ENCODE assay signal across 21 cellular contexts in genomic region chr12:55942577-55943136, GRCh38. TPM values are rescaled to one million over a fixed set of nuclear protein-coding genes. Genes with fewer than 3 reads are reported as not detected.
DNase-seq lines count a peak whose midpoint lies in the region; ATAC-seq and TF ChIP-seq lines count a peak whose summit lies in the region.
"Had no signal": no experiment of that assay in that cellular context is flagged by ENCODE, and none has a peak within 500 bp of the region (broad histone marks: within the 10 kb centered on the region; RNA-seq: fewer than 3 reads in every experiment).

No MANE protein-coding gene starts in this region.

- no peak overlapping the region for H3K4me3 ChIP-seq in CD8-positive, alpha-beta T cell (ENCODE audit: low read depth, low read length)
- no peak overlapping the region for H3K4me3 ChIP-seq in naive thymus-derived CD4-positive, alpha-beta T cell (ENCODE audit: low read length)
- no peak overlapping the region for H3K4me3 ChIP-seq in right lobe of liver
- H3K4me3 ChIP-seq: left lung, sigmoid colon, SK-N-MC, stomach, tibial artery had no signal

- no peak for ATAC-seq in CD8-positive, alpha-beta T cell
- no peak for ATAC-seq in activated T-helper 17 cell treated with anti-CD3 and anti-CD28 coated beads, Interleukin-2, amount 50 U/mL, for 72 hours (replicated peaks)
- no peak for ATAC-seq in naive thymus-derived CD4-positive, alpha-beta T cell
- ATAC-seq in Right ventricle myocardium inferior, result no peak
- ATAC-seq in right lobe of liver, result no peak
- ATAC-seq: left lung had no signal

- no peak for DNase-seq in activated CD4-positive, alpha-beta memory T cell treated with anti-CD3 and anti-CD28 coated beads for 36 hours
- no peak for DNase-seq in activated CD4-positive, alpha-beta memory T cell treated with anti-CD3 and anti-CD28 coated beads, Interleukin-2, amount 10 ng/mL, durations not matched to agents 7 days and 5 days
- no peak for DNase-seq in CD8-positive, alpha-beta T cell
- no peak for DNase-seq in naive thymus-derived CD4-positive, alpha-beta T cell
- DNase-seq in stimulated activated CD4-positive, alpha-beta T cell treated with anti-CD3 and anti-CD28 coated beads, Interleukin-2, amount 100 ng/mL, for 24 hours, result no peak
- DNase-seq in Right ventricle myocardium inferior (ENCODE audit: missing footprints) (no peak), right lobe of liver (no peak)
- DNase-seq: GF-D8, H7, IMR-90, left lung, NCI-H1048, NCI-H1694 treated with DMSO at 0.1 percent for 48 hours, sigmoid colon, stomach, T-helper 9 cell, tibial artery had no signal

- peaks cover 83% of the 10 kb centered on the region for H3K36me3 ChIP-seq in CD8-positive, alpha-beta T cell (ENCODE audit: insufficient read depth, low read length)
- H3K36me3 ChIP-seq in naive thymus-derived CD4-positive, alpha-beta T cell (ENCODE audit: control insufficient read depth in 2 of 3, insufficient read depth in 3 of 3, low read length in 3 of 3), result peaks cover 47 to 97% (median 48%) of the 10 kb centered on the region in 3 experiments
- no peaks in the 10 kb centered on the region for H3K36me3 ChIP-seq in right lobe of liver

- POLR2A ChIA-PET in activated CD4-positive, alpha-beta memory T cell treated with anti-CD3 and anti-CD28 coated beads for 36 hours (lab: Charles Lee), result interaction anchor here (1.2 to 1.5 kb wide), 2 partner anchors 12 to 125 kb away, joined by 4 read pairs; partner anchors contain the start of genes ORMDL2 and SARNP
- POLR2A ChIA-PET in activated CD4-positive, alpha-beta memory T cell treated with anti-CD3 and anti-CD28 coated beads, Interleukin-2, amount 10 ng/mL, durations not matched to agents 7 days and 5 days (lab: Charles Lee), result interaction anchor here (0.6 to 1.2 kb wide), 4 partner anchors 11 to 204 kb away, joined by 3 to 7 read pairs (median 4); no protein-coding TSS in a partner anchor
- POLR2A ChIA-PET in CD8-positive, alpha-beta T cell (lab: Charles Lee), result interaction anchor here (0.6 to 1.5 kb wide), 6 partner anchors 9 to 130 kb away, joined by 3 to 6 read pairs (median 4); no protein-coding TSS in a partner anchor
- POLR2A ChIA-PET in naive thymus-derived CD4-positive, alpha-beta T cell (lab: Charles Lee), result interaction anchor here (0.8 to 27.1 kb wide), 5 partner anchors 4 to 204 kb away, joined by 3 to 728 read pairs (median 37); partner anchors contain the start of genes DGKA, ORMDL2, PYM1 and SARNP

- H3K9me3 ChIP-seq in CD8-positive, alpha-beta T cell (ENCODE audit: low read length), result no peaks in the 10 kb centered on the region
- no peaks in the 10 kb centered on the region for H3K9me3 ChIP-seq in naive thymus-derived CD4-positive, alpha-beta T cell (ENCODE audit: control insufficient read depth in 2 of 3, low read length in 3 of 3)
- H3K9me3 ChIP-seq in right lobe of liver, result no peaks in the 10 kb centered on the region
- H3K9me3 ChIP-seq: left lung, sigmoid colon, stomach, tibial artery had no signal

- intact Hi-C loops in activated CD4-positive, alpha-beta memory T cell treated with anti-CD3 and anti-CD28 coated beads for 36 hours (cut with micrococcal nuclease), result no loop called here
- intact Hi-C loops in CD8-positive, alpha-beta T cell (cut with DNase I, micrococcal nuclease), result no loop called here
- intact Hi-C loops in naive thymus-derived CD4-positive, alpha-beta T cell (cut with micrococcal nuclease), result no loop called here
- intact Hi-C loops in Right ventricle myocardium inferior (cut with DNase I) (no loop called here), right lobe of liver (cut with DNase I) (no loop called here)

- H3K4me1 ChIP-seq in CD8-positive, alpha-beta T cell (ENCODE audit: insufficient read depth, low read length), result peaks cover 31% of the 10 kb centered on the region
- H3K4me1 ChIP-seq in naive thymus-derived CD4-positive, alpha-beta T cell (ENCODE audit: control insufficient read depth in 2 of 2, insufficient read depth in 2 of 2, low read length in 2 of 2), result peaks cover 3 to 43% of the 10 kb centered on the region in 2 donors
- no peaks in the 10 kb centered on the region for H3K4me1 ChIP-seq in right lobe of liver

- H3K9me3 Mint-ChIP-seq in activated CD4-positive, alpha-beta memory T cell treated with anti-CD3 and anti-CD28 coated beads for 36 hours, result no peaks in the 10 kb centered on the region
- H3K9me3 Mint-ChIP-seq in activated CD4-positive, alpha-beta memory T cell treated with anti-CD3 and anti-CD28 coated beads, Interleukin-2, amount 10 ng/mL, durations not matched to agents 7 days and 5 days, result no peaks in the 10 kb centered on the region
- H3K9me3 Mint-ChIP-seq in CD8-positive, alpha-beta T cell, result no peaks in the 10 kb centered on the region
- no peaks in the 10 kb centered on the region for H3K9me3 Mint-ChIP-seq in activated T-helper 17 cell treated with anti-CD3 and anti-CD28 coated beads, Interleukin-2, amount 50 U/mL, for 72 hours
- H3K9me3 Mint-ChIP-seq in naive thymus-derived CD4-positive, alpha-beta T cell, result no peaks in the 10 kb centered on the region

- no peak overlapping the region for H3K4me3 Mint-ChIP-seq in activated CD4-positive, alpha-beta memory T cell treated with anti-CD3 and anti-CD28 coated beads for 36 hours
- H3K4me3 Mint-ChIP-seq in activated CD4-positive, alpha-beta memory T cell treated with anti-CD3 and anti-CD28 coated beads, Interleukin-2, amount 10 ng/mL, durations not matched to agents 7 days and 5 days, result no peak overlapping the region
- no peak overlapping the region for H3K4me3 Mint-ChIP-seq in CD8-positive, alpha-beta T cell
- H3K4me3 Mint-ChIP-seq in activated T-helper 17 cell treated with anti-CD3 and anti-CD28 coated beads, Interleukin-2, amount 50 U/mL, for 72 hours, result no peak overlapping the region
- H3K4me3 Mint-ChIP-seq in naive thymus-derived CD4-positive, alpha-beta T cell, result peak overlapping the region in 2 of 10 donors; percentile 14 to 28
- H3K4me3 Mint-ChIP-seq: B cell had no signal

- H3K27me3 ChIP-seq in CD8-positive, alpha-beta T cell (ENCODE audit: insufficient read depth, low read length), result no peaks in the 10 kb centered on the region
- no peaks in the 10 kb centered on the region for H3K27me3 ChIP-seq in naive thymus-derived CD4-positive, alpha-beta T cell (ENCODE audit: control insufficient read depth in 2 of 2, insufficient read depth in 2 of 2, low read length in 2 of 2)
- H3K27me3 ChIP-seq in right lobe of liver, result no peaks in the 10 kb centered on the region
- H3K27me3 ChIP-seq: left lung, sigmoid colon, stomach, tibial artery had no signal

- 87% methylated on average over 1 of the region's 1 CpG for WGBS in right lobe of liver (ENCODE audit: insufficient coverage, low coverage, low lambda C conversion rate, missing lambda C conversion rate)

- no peak for TF ChIP-seq CTCF in CD8-positive, alpha-beta T cell (IDR thresholded peaks at IDR 0.05)
- no peak for TF ChIP-seq CTCF in right lobe of liver (IDR thresholded peaks at IDR 0.05)

- peak overlapping the region; percentile 50 for H3K27ac Mint-ChIP-seq in activated CD4-positive, alpha-beta memory T cell treated with anti-CD3 and anti-CD28 coated beads for 36 hours
- H3K27ac Mint-ChIP-seq in activated CD4-positive, alpha-beta memory T cell treated with anti-CD3 and anti-CD28 coated beads, Interleukin-2, amount 10 ng/mL, durations not matched to agents 7 days and 5 days, result no peak overlapping the region
- peak overlapping the region; percentile 82 for H3K27ac Mint-ChIP-seq in CD8-positive, alpha-beta T cell
- H3K27ac Mint-ChIP-seq in activated T-helper 17 cell treated with anti-CD3 and anti-CD28 coated beads, Interleukin-2, amount 50 U/mL, for 72 hours, result peak overlapping the region; percentile 37
- H3K27ac Mint-ChIP-seq in naive thymus-derived CD4-positive, alpha-beta T cell, result peak overlapping the region; percentile 1 to 100 (median 92)

- no peak for TF ChIP-seq POLR2A in right lobe of liver (IDR thresholded peaks at IDR 0.05)

- H3K4me1 Mint-ChIP-seq in activated CD4-positive, alpha-beta memory T cell treated with anti-CD3 and anti-CD28 coated beads for 36 hours (ENCODE audit: low read depth), result peaks cover 74% of the 10 kb centered on the region
- H3K4me1 Mint-ChIP-seq in activated CD4-positive, alpha-beta memory T cell treated with anti-CD3 and anti-CD28 coated beads, Interleukin-2, amount 10 ng/mL, durations not matched to agents 7 days and 5 days, result peaks cover 65% of the 10 kb centered on the region
- H3K4me1 Mint-ChIP-seq in CD8-positive, alpha-beta T cell (ENCODE audit: low read depth), result peaks cover 72% of the 10 kb centered on the region
- peaks cover 65% of the 10 kb centered on the region for H3K4me1 Mint-ChIP-seq in activated T-helper 17 cell treated with anti-CD3 and anti-CD28 coated beads, Interleukin-2, amount 50 U/mL, for 72 hours
- peaks cover 47 to 94% (median 90%) of the 10 kb centered on the region in 7 donors for H3K4me1 Mint-ChIP-seq in naive thymus-derived CD4-positive, alpha-beta T cell

- H3K27ac ChIP-seq in CD8-positive, alpha-beta T cell (ENCODE audit: low read depth, low read length), result no peak overlapping the region
- peak overlapping the region; percentile 64 for H3K27ac ChIP-seq in naive thymus-derived CD4-positive, alpha-beta T cell (ENCODE audit: low read depth, low read length)
- no peak overlapping the region for H3K27ac ChIP-seq in right lobe of liver
- H3K27ac ChIP-seq: left lung, sigmoid colon, SK-N-MC, stomach, tibial artery, VCaP had no signal

- peaks cover 68% of the 10 kb centered on the region for H3K36me3 Mint-ChIP-seq in activated CD4-positive, alpha-beta memory T cell treated with anti-CD3 and anti-CD28 coated beads for 36 hours
- peaks cover 92% of the 10 kb centered on the region for H3K36me3 Mint-ChIP-seq in activated CD4-positive, alpha-beta memory T cell treated with anti-CD3 and anti-CD28 coated beads, Interleukin-2, amount 10 ng/mL, durations not matched to agents 7 days and 5 days (ENCODE audit: low read depth)
- H3K36me3 Mint-ChIP-seq in CD8-positive, alpha-beta T cell, result peaks cover 96% of the 10 kb centered on the region
- H3K36me3 Mint-ChIP-seq in activated T-helper 17 cell treated with anti-CD3 and anti-CD28 coated beads, Interleukin-2, amount 50 U/mL, for 72 hours (ENCODE audit: low read depth), result peaks cover 100% of the 10 kb centered on the region
- peaks cover 17 to 76% (median 59%) of the 10 kb centered on the region in 5 donors for H3K36me3 Mint-ChIP-seq in naive thymus-derived CD4-positive, alpha-beta T cell

- H3K27me3 Mint-ChIP-seq in activated CD4-positive, alpha-beta memory T cell treated with anti-CD3 and anti-CD28 coated beads for 36 hours, result no peaks in the 10 kb centered on the region
- no peaks in the 10 kb centered on the region for H3K27me3 Mint-ChIP-seq in activated CD4-positive, alpha-beta memory T cell treated with anti-CD3 and anti-CD28 coated beads, Interleukin-2, amount 10 ng/mL, durations not matched to agents 7 days and 5 days
- no peaks in the 10 kb centered on the region for H3K27me3 Mint-ChIP-seq in CD8-positive, alpha-beta T cell (ENCODE audit: low read depth)
- no peaks in the 10 kb centered on the region for H3K27me3 Mint-ChIP-seq in activated T-helper 17 cell treated with anti-CD3 and anti-CD28 coated beads, Interleukin-2, amount 50 U/mL, for 72 hours
- H3K27me3 Mint-ChIP-seq in naive thymus-derived CD4-positive, alpha-beta T cell, result no peaks in the 10 kb centered on the region
- H3K27me3 Mint-ChIP-seq: B cell had no signal

- CTCF ChIA-PET in activated CD4-positive, alpha-beta memory T cell treated with anti-CD3 and anti-CD28 coated beads for 36 hours (lab: Charles Lee), result interaction anchor here (0.8 to 1.9 kb wide), 5 partner anchors 10 to 125 kb away, joined by 3 to 9 read pairs (median 3); partner anchors contain the start of genes ORMDL2, RAB5B and SARNP
- CTCF ChIA-PET in activated CD4-positive, alpha-beta memory T cell treated with anti-CD3 and anti-CD28 coated beads, Interleukin-2, amount 10 ng/mL, durations not matched to agents 7 days and 5 days (lab: Charles Lee), result interaction anchor here (0.6 to 2.0 kb wide), 4 partner anchors 10 to 113 kb away, joined by 3 to 4 read pairs (median 4); partner anchors contain the start of gene DNAJC14
- CTCF ChIA-PET in CD8-positive, alpha-beta T cell (lab: Charles Lee), result interaction anchor here (1.1 to 13.1 kb wide), 5 partner anchors 9 to 204 kb away, joined by 3 to 178 read pairs (median 7); partner anchors contain the start of genes DGKA, DNAJC14 and PYM1
- CTCF ChIA-PET in naive thymus-derived CD4-positive, alpha-beta T cell (lab: Charles Lee), result interaction anchor here (2.1 to 5.0 kb wide), 2 partner anchors 11 to 124 kb away, joined by 4 to 43 read pairs; partner anchors contain the start of genes ORMDL2 and SARNP

RNA-seq across cellular contexts. Expression of gene DGKA, which starts 11.7 kb away (rescaled TPM):
- 100 to 1,000 TPM; 348 to 383 TPM for total RNA-seq in activated CD4-positive, alpha-beta memory T cell treated with anti-CD3 and anti-CD28 coated beads for 36 hours
- 100 to 1,000 TPM; 427 to 431 TPM for total RNA-seq in activated CD4-positive, alpha-beta memory T cell treated with anti-CD3 and anti-CD28 coated beads, Interleukin-2, amount 10 ng/mL, durations not matched to agents 7 days and 5 days
- 100 to 1,000 TPM; 585 to 614 TPM for total RNA-seq in CD8-positive, alpha-beta T cell
- 100 to 1,000 TPM; 282 to 502 TPM for total RNA-seq in activated T-helper 17 cell treated with anti-CD3 and anti-CD28 coated beads, Interleukin-2, amount 50 U/mL, for 72 hours
- total RNA-seq in naive thymus-derived CD4-positive, alpha-beta T cell, result 1,000 to 10,000 TPM in 3 of 5 experiments, 100 to 1,000 TPM in 2; 705 to 1,507 (median 1,164) TPM
- polyA plus RNA-seq in naive thymus-derived CD4-positive, alpha-beta T cell, result 100 to 1,000 TPM; 259 to 557 TPM
- total RNA-seq in Right ventricle myocardium inferior, result 8.1 TPM
- total RNA-seq in right lobe of liver, result 1 to 10 TPM; 2.7 to 7.6 (median 4.9) TPM

RNA-seq across cellular contexts. Expression of gene PYM1, which starts 15.0 kb away (rescaled TPM):
- 10 to 100 TPM; 31.6 to 33.0 TPM for total RNA-seq in activated CD4-positive, alpha-beta memory T cell treated with anti-CD3 and anti-CD28 coated beads for 36 hours
- 10 to 100 TPM; 54.2 to 56.0 TPM for total RNA-seq in activated CD4-positive, alpha-beta memory T cell treated with anti-CD3 and anti-CD28 coated beads, Interleukin-2, amount 10 ng/mL, durations not matched to agents 7 days and 5 days
- 10 to 100 TPM; 10.1 to 11.5 TPM for total RNA-seq in CD8-positive, alpha-beta T cell
- total RNA-seq in activated T-helper 17 cell treated with anti-CD3 and anti-CD28 coated beads, Interleukin-2, amount 50 U/mL, for 72 hours, result 10 to 100 TPM; 23.4 to 35.6 TPM
- total RNA-seq in naive thymus-derived CD4-positive, alpha-beta T cell, result 10 to 100 TPM; 18.5 to 46.9 (median 35.0) TPM
- 10 to 100 TPM; 62.1 to 70.7 TPM for polyA plus RNA-seq in naive thymus-derived CD4-positive, alpha-beta T cell
- total RNA-seq in Right ventricle myocardium inferior (19.1 TPM), right lobe of liver (10 to 100 TPM; 16.5 to 36.4 (median 20.9) TPM)

RNA-seq across cellular contexts. Expression of gene PMEL, which starts 23.2 kb away (rescaled TPM):
- 1 to 10 TPM in 1 of 2 experiments, under 1 TPM in 1; 0.94 to 1.5 TPM for total RNA-seq in activated CD4-positive, alpha-beta memory T cell treated with anti-CD3 and anti-CD28 coated beads for 36 hours
- total RNA-seq in activated CD4-positive, alpha-beta memory T cell treated with anti-CD3 and anti-CD28 coated beads, Interleukin-2, amount 10 ng/mL, durations not matched to agents 7 days and 5 days, result under 1 TPM; 0.33 to 0.60 TPM
- not detected for total RNA-seq in CD8-positive, alpha-beta T cell
- 1 to 10 TPM in 1 of 2 donors, under 1 TPM in 1; 0.30 to 2.5 TPM for total RNA-seq in activated T-helper 17 cell treated with anti-CD3 and anti-CD28 coated beads, Interleukin-2, amount 50 U/mL, for 72 hours
- not detected for total RNA-seq in naive thymus-derived CD4-positive, alpha-beta T cell
- polyA plus RNA-seq in naive thymus-derived CD4-positive, alpha-beta T cell, result under 1 TPM; 0.09 to 0.57 TPM
- not detected for total RNA-seq in Right ventricle myocardium inferior
- total RNA-seq in right lobe of liver, result 1 to 10 TPM; 1.5 to 4.5 (median 2.7) TPM

RNA-seq across cellular contexts. Expression of gene CDK2, which starts 24.0 kb away (rescaled TPM):
- total RNA-seq in activated CD4-positive, alpha-beta memory T cell treated with anti-CD3 and anti-CD28 coated beads for 36 hours, result 100 to 1,000 TPM; 121 to 127 TPM
- total RNA-seq in activated CD4-positive, alpha-beta memory T cell treated with anti-CD3 and anti-CD28 coated beads, Interleukin-2, amount 10 ng/mL, durations not matched to agents 7 days and 5 days, result 10 to 100 TPM; 88.9 to 98.9 TPM
- 10 to 100 TPM; 12.8 to 13.5 TPM for total RNA-seq in CD8-positive, alpha-beta T cell
- 100 to 1,000 TPM; 101 to 104 TPM for total RNA-seq in activated T-helper 17 cell treated with anti-CD3 and anti-CD28 coated beads, Interleukin-2, amount 50 U/mL, for 72 hours
- total RNA-seq in naive thymus-derived CD4-positive, alpha-beta T cell, result 10 to 100 TPM; 19.0 to 77.2 (median 24.1) TPM
- polyA plus RNA-seq in naive thymus-derived CD4-positive, alpha-beta T cell, result 1 to 10 TPM; 7.0 to 9.6 TPM
- total RNA-seq in Right ventricle myocardium inferior, result 11.6 TPM
- total RNA-seq in right lobe of liver, result 10 to 100 TPM in 3 of 6 experiments, 1 to 10 TPM in 3; 8.0 to 14.9 (median 10.6) TPM

RNA-seq across cellular contexts. Expression of gene RAB5B, which starts 31.2 kb away (rescaled TPM):
- total RNA-seq in activated CD4-positive, alpha-beta memory T cell treated with anti-CD3 and anti-CD28 coated beads for 36 hours, result 10 to 100 TPM; 44.8 to 46.4 TPM
- 10 to 100 TPM; 70.1 to 71.5 TPM for total RNA-seq in activated CD4-positive, alpha-beta memory T cell treated with anti-CD3 and anti-CD28 coated beads, Interleukin-2, amount 10 ng/mL, durations not matched to agents 7 days and 5 days
- 10 to 100 TPM; 16.1 to 16.8 TPM for total RNA-seq in CD8-positive, alpha-beta T cell
- total RNA-seq in activated T-helper 17 cell treated with anti-CD3 and anti-CD28 coated beads, Interleukin-2, amount 50 U/mL, for 72 hours, result 10 to 100 TPM; 34.2 to 50.8 TPM
- total RNA-seq in naive thymus-derived CD4-positive, alpha-beta T cell, result 100 to 1,000 TPM in 1 of 5 experiments, 10 to 100 TPM in 4; 45.2 to 109 (median 62.7) TPM
- 10 to 100 TPM; 69.6 to 86.7 TPM for polyA plus RNA-seq in naive thymus-derived CD4-positive, alpha-beta T cell
- total RNA-seq in Right ventricle myocardium inferior (113 TPM), right lobe of liver (10 to 100 TPM; 36.5 to 60.7 (median 51.6) TPM)

Comparison
In these comparisons a context has a peak if more than half of its experiments do, and no peak if none do; other contexts are left out.
1. RNA of gene DGKA, which starts 11.7 kb away (total RNA-seq): 705 to 1,507 TPM in naive thymus-derived CD4-positive, alpha-beta T cell, 585 to 614 TPM in CD8-positive, alpha-beta T cell, 282 to 502 TPM in activated T-helper 17 cell treated with anti-CD3 and anti-CD28 coated beads, Interleukin-2, amount 50 U/mL, for 72 hours, 427 to 431 TPM in activated CD4-positive, alpha-beta memory T cell treated with anti-CD3 and anti-CD28 coated beads, Interleukin-2, amount 10 ng/mL, durations not matched to agents 7 days and 5 days and 348 to 383 TPM in activated CD4-positive, alpha-beta memory T cell treated with anti-CD3 and anti-CD28 coated beads for 36 hours; 8.1 TPM in Right ventricle myocardium inferior (single experiment) and 2.7 to 7.6 TPM in right lobe of liver; every median in the first group is over 10 times any median in the second.